Comparison of ENCODE assay signal across 1 cellular context in genomic region chr17:352421-353212, GRCh38.
A peak's percentile ranks its signal among the peaks of the same experiment; 100 is the strongest.
TF ChIP-seq lines count a peak whose summit lies in the region.

TSS of gene RPH3AL (minus strand) at chr17:352807. CDS start at chr17:327543, 25,264 bp downstream.

TF ChIP-seq in HepG2, 621 proteins besides CTCF, POLR2A, EP300 and RAD21 (continued from another document and continues in another):
- peak; percentile 91 for TF ChIP-seq FOSL2 (CRISPR knock-in tag; IDR thresholded peaks at IDR 0.05)
- no peak for TF ChIP-seq ZNF18 (CRISPR knock-in tag; IDR thresholded peaks at IDR 0.05; ENCODE audit: insufficient replicate concordance)
- peak; percentile 86 for TF ChIP-seq HIVEP1 (CRISPR knock-in tag; IDR thresholded peaks at IDR 0.05)
- peak; percentile 59; the same call in 1 of the 2 replicates for TF ChIP-seq ZNF563 (CRISPR knock-in tag; IDR thresholded peaks at IDR 0.05)
- TF ChIP-seq ZNF260 (CRISPR knock-in tag; IDR thresholded peaks at IDR 0.05; ENCODE audit: borderline replicate concordance, low read depth): no peak
- TF ChIP-seq ZNF883 (CRISPR knock-in tag; IDR thresholded peaks at IDR 0.05; ENCODE audit: not compliant biosample characterization): no peak
- peak; percentile 48; the same call in 1 of the 2 replicates for TF ChIP-seq POGK (CRISPR knock-in tag; conservative IDR thresholded peaks at IDR 0.05)
- no peak for TF ChIP-seq GPBP1L1 (CRISPR knock-in tag; IDR thresholded peaks at IDR 0.05)
- TF ChIP-seq FOXA1 (IDR thresholded peaks at IDR 0.05): peak; percentile 63; the same call in 1 of the 2 replicates
- peak; percentile 98 for TF ChIP-seq FOXA1 (CRISPR knock-in tag; IDR thresholded peaks at IDR 0.05)
- no peak; the same call in 1 of the 2 replicates for TF ChIP-seq ZNF619 (CRISPR knock-in tag; IDR thresholded peaks at IDR 0.05)
- peak; percentile 37; the same call in 1 of the 2 replicates for TF ChIP-seq CBFB (CRISPR knock-in tag; IDR thresholded peaks at IDR 0.05)
- peak; percentile 79; the same call in 1 of the 2 replicates for TF ChIP-seq ETV5 (CRISPR knock-in tag; IDR thresholded peaks at IDR 0.05; ENCODE audit: borderline replicate concordance)
- TF ChIP-seq ZNF598 (CRISPR knock-in tag; IDR thresholded peaks at IDR 0.05; ENCODE audit: borderline replicate concordance): no peak
- TF ChIP-seq TFAP4 (IDR thresholded peaks at IDR 0.05; ENCODE audit: borderline replicate concordance, low read depth): peak; percentile 82; the same call in 1 of the 2 replicates
- peak; percentile 7; the same call in 1 of the 2 replicates for TF ChIP-seq HHEX (CRISPR knock-in tag; IDR thresholded peaks at IDR 0.05)
- peak; percentile 48; the same call in 1 of the 2 replicates for TF ChIP-seq SAFB2 (CRISPR knock-in tag; IDR thresholded peaks at IDR 0.05; ENCODE audit: borderline replicate concordance, low read depth)
- TF ChIP-seq SYNCRIP (IDR thresholded peaks at IDR 0.05; ENCODE audit: insufficient read depth, low read depth, low read length): no peak
- TF ChIP-seq ZBTB7A (CRISPR knock-in tag; IDR thresholded peaks at IDR 0.05): peak; percentile 5; the same call in 1 of the 2 replicates
- peak; percentile 64; the same call in 1 of the 2 replicates for TF ChIP-seq NR2C2 (CRISPR knock-in tag; IDR thresholded peaks at IDR 0.05; ENCODE audit: borderline replicate concordance)
- TF ChIP-seq ZNF7 (CRISPR knock-in tag; IDR thresholded peaks at IDR 0.05): no peak
- TF ChIP-seq THRA (CRISPR knock-in tag; IDR thresholded peaks at IDR 0.05; ENCODE audit: borderline replicate concordance): peak; percentile 81
- peak; percentile 50 for TF ChIP-seq IRF2 (CRISPR knock-in tag; IDR thresholded peaks at IDR 0.05)
- no peak; the same call in 1 of the 2 replicates for TF ChIP-seq SRY (CRISPR knock-in tag; IDR thresholded peaks at IDR 0.05)
- TF ChIP-seq ZNF430 (CRISPR knock-in tag; IDR thresholded peaks at IDR 0.05): no peak
- TF ChIP-seq SOX6 (IDR thresholded peaks at IDR 0.05): no peak
- peak; percentile 71 for TF ChIP-seq SOX6 (CRISPR knock-in tag; IDR thresholded peaks at IDR 0.05)
- TF ChIP-seq ZBTB8A (CRISPR knock-in tag; IDR thresholded peaks at IDR 0.05; ENCODE audit: borderline replicate concordance, low read depth): no peak
- TF ChIP-seq ZKSCAN5 (CRISPR knock-in tag; IDR thresholded peaks at IDR 0.05): no peak
- TF ChIP-seq SRSF4 (IDR thresholded peaks at IDR 0.05; ENCODE audit: low read depth, low read length, poor library complexity, severe bottlenecking): no peak
- TF ChIP-seq MXD4 (CRISPR knock-in tag; IDR thresholded peaks at IDR 0.05): peak; percentile 44
- TF ChIP-seq DRAP1 (CRISPR knock-in tag; IDR thresholded peaks at IDR 0.05): peak; percentile 95
- no peak for TF ChIP-seq GLI4 (CRISPR knock-in tag; IDR thresholded peaks at IDR 0.05; ENCODE audit: borderline replicate concordance)
- peak in 1 of 2 experiments; percentile 65; a peak in 2 of 4 replicates for TF ChIP-seq KLF16 (CRISPR knock-in tag; IDR thresholded peaks at IDR 0.05)
- TF ChIP-seq ZNF562 (CRISPR knock-in tag; IDR thresholded peaks at IDR 0.05; ENCODE audit: borderline replicate concordance): no peak
- TF ChIP-seq SMC3 (IDR thresholded peaks at IDR 0.05; ENCODE audit: low read length): no peak
- peak; percentile 68 for TF ChIP-seq MED1 (CRISPR knock-in tag; IDR thresholded peaks at IDR 0.05)
- no peak for TF ChIP-seq STAT6 (CRISPR knock-in tag; IDR thresholded peaks at IDR 0.05; ENCODE audit: borderline replicate concordance)
- TF ChIP-seq TOE1 (CRISPR knock-in tag; IDR thresholded peaks at IDR 0.05): no peak; the same call in 1 of the 2 replicates
- TF ChIP-seq SMARCC2 (IDR thresholded peaks at IDR 0.05): no peak
- TF ChIP-seq ZNF724P (CRISPR knock-in tag; IDR thresholded peaks at IDR 0.05; ENCODE audit: borderline replicate concordance): 0 out of 2 replicates have a peak, but pooled peaks have one; percentile 58
- TF ChIP-seq SRSF9 (IDR thresholded peaks at IDR 0.05; ENCODE audit: borderline replicate concordance, insufficient read depth, low read depth, low read length, poor library complexity, severe bottlenecking): no peak
- TF ChIP-seq SNAI1 (CRISPR knock-in tag; IDR thresholded peaks at IDR 0.05; ENCODE audit: borderline replicate concordance): no peak
- TF ChIP-seq ZNF879 (CRISPR knock-in tag; IDR thresholded peaks at IDR 0.05): no peak; the same call in 1 of the 2 replicates
- no peak; the same call in 1 of the 2 replicates for TF ChIP-seq NCOR1 (IDR thresholded peaks at IDR 0.05; ENCODE audit: borderline replicate concordance, low read length)
- no peak for TF ChIP-seq ZNF597 (CRISPR knock-in tag; IDR thresholded peaks at IDR 0.05)
- TF ChIP-seq ZNF644 (CRISPR knock-in tag; IDR thresholded peaks at IDR 0.05; ENCODE audit: low read depth): peak; percentile 45; the same call in 1 of the 2 replicates
- peak; percentile 44 for TF ChIP-seq RARA (CRISPR knock-in tag; IDR thresholded peaks at IDR 0.05)
- TF ChIP-seq ZBTB7B (CRISPR knock-in tag; IDR thresholded peaks at IDR 0.05): peak; percentile 73
- 0 out of 2 replicates have a peak, but pooled peaks have one; percentile 61 for TF ChIP-seq ZFP1 (CRISPR knock-in tag; IDR thresholded peaks at IDR 0.05)
- no peak for TF ChIP-seq ZBTB14 (CRISPR knock-in tag; IDR thresholded peaks at IDR 0.05)
- no peak for TF ChIP-seq CBX1 (IDR thresholded peaks at IDR 0.05; ENCODE audit: low read depth)
- peak; percentile 74 for TF ChIP-seq ZNF770 (CRISPR knock-in tag; IDR thresholded peaks at IDR 0.05)
- no peak for TF ChIP-seq PBX2 (CRISPR knock-in tag; IDR thresholded peaks at IDR 0.05)
- 0 out of 2 replicates have a peak, but pooled peaks have one; percentile 6 for TF ChIP-seq MTF2 (CRISPR knock-in tag; IDR thresholded peaks at IDR 0.05; ENCODE audit: borderline replicate concordance)
